In genomic region chr5:40784027-40784653, GRCh38 we compare ENCODE assay signal across 24 cellular contexts. TPM values are rescaled to one million over a fixed set of nuclear protein-coding genes. Genes with fewer than 3 reads are reported as not detected.
DNase-seq lines count a peak whose midpoint lies in the region; ATAC-seq, FAIRE-seq and TF ChIP-seq lines count a peak whose summit lies in the region.
"Had no signal": no experiment of that assay in that cellular context is flagged by ENCODE, and none has a peak within 500 bp of the region (broad histone marks: within the 10 kb centered on the region; RNA-seq: fewer than 3 reads in every experiment).

No MANE protein-coding gene starts in this region.

- peak overlapping the region; percentile 61 for H3K27ac ChIP-seq in colonic mucosa
- H3K27ac ChIP-seq in kidney (ENCODE audit: low read depth in 2 of 2, low read length in 2 of 2) = no peak overlapping the region
- H3K27ac ChIP-seq: dorsolateral prefrontal cortex, foreskin keratinocyte, thyroid gland had no signal

- ATAC-seq in HG03342 (IDR thresholded peaks at IDR 0.05; ENCODE audit: unreplicated experiment) (no peak), HG03196 (IDR thresholded peaks at IDR 0.05; ENCODE audit: unreplicated experiment) (no peak)
- ATAC-seq: foreskin keratinocyte; naive thymus-derived CD8-positive, alpha-beta T cell had no signal

- H3K4me3 Mint-ChIP-seq in nephron = peak overlapping the region in 2 of 3 experiments; percentile 2 to 3
- H3K4me3 Mint-ChIP-seq: activated CD4-positive, alpha-beta T cell treated with anti-CD3 and anti-CD28 coated beads, Interleukin-2, amount 10 ng/mL, durations not matched to agents 7 days and 5 days had no signal

- H3K36me3 ChIP-seq in colonic mucosa (no peaks in the 10 kb centered on the region), kidney (ENCODE audit: control insufficient read depth in 1 of 2, insufficient read depth in 2 of 2, low read length in 2 of 2) (peaks cover 0 to 2% of the 10 kb centered on the region in 2 donors)
- H3K36me3 ChIP-seq: thyroid gland had no signal

- H3K4me1 Mint-ChIP-seq in nephron = no peaks in the 10 kb centered on the region

- peaks cover 14% of the 10 kb centered on the region for H3K9me3 Mint-ChIP-seq in nephron
- H3K9me3 Mint-ChIP-seq: naive thymus-derived CD8-positive, alpha-beta T cell had no signal

- peaks cover 32% of the 10 kb centered on the region for H3K36me3 Mint-ChIP-seq in nephron (ENCODE audit: low read depth)

- H3K4me3 ChIP-seq in colonic mucosa (no peak overlapping the region), kidney (ENCODE audit: low read length in 2 of 2) (no peak overlapping the region)
- H3K4me3 ChIP-seq: dorsolateral prefrontal cortex, thyroid gland had no signal

- H3K9ac ChIP-seq in colonic mucosa (ENCODE audit: low read depth in 2 of 2, low read length in 2 of 2) (no peak overlapping the region), kidney (ENCODE audit: low read length in 2 of 2) (no peak overlapping the region)

- H3K27me3 ChIP-seq in colonic mucosa = no peaks in the 10 kb centered on the region
- H3K27me3 ChIP-seq: dorsolateral prefrontal cortex, foreskin keratinocyte, thyroid gland had no signal

- H3K27ac Mint-ChIP-seq in nephron = peak overlapping the region; percentile 14 to 86 (median 72)
- H3K27ac Mint-ChIP-seq: activated CD4-positive, alpha-beta T cell treated with anti-CD3 and anti-CD28 coated beads, Interleukin-2, amount 10 ng/mL, durations not matched to agents 7 days and 5 days had no signal

- DNase-seq in Caki2 (ENCODE audit: low read depth) (peak; percentile 21), HT-29 (ENCODE audit: low spot score) (peak; percentile 86), colonic mucosa (peak; percentile 42), OCI-M2 (lab: John Stamatoyannopoulos, UW; ENCODE audit: unreplicated experiment) (no peak), kidney (no peak)
- DNase-seq: activated CD4-positive, alpha-beta T cell treated with anti-CD3 and anti-CD28 coated beads, Interleukin-2, amount 10 ng/mL, durations not matched to agents 7 days and 5 days; activated gamma-delta T cell; amniotic stem cell; CD8-positive, alpha-beta memory T cell; dorsolateral prefrontal cortex; erythroblast; foreskin keratinocyte; hypothalamus; islet precursor cell; mesendoderm; naive thymus-derived CD8-positive, alpha-beta T cell; NCI-H1105; NCI-H510A treated with DMSO at 0.1 percent for 48 hours; stimulated activated CD4-positive, alpha-beta T cell treated with anti-CD3 and anti-CD28 coated beads, Interleukin-2, amount 100 ng/mL, for 24 hours; stimulated activated naive CD4-positive, alpha-beta T cell treated with Interleukin-2 at 50 U/mL for 16 hours; thyroid gland had no signal

- TF ChIP-seq CTCF in colonic mucosa (IDR thresholded peaks at IDR 0.05) = no peak
- no peak for TF ChIP-seq CTCF in nephron (IDR thresholded peaks at IDR 0.05; ENCODE audit: unreplicated experiment in 3 of 3)
- no peak for TF ChIP-seq CTCF in kidney (IDR thresholded peaks at IDR 0.05; ENCODE audit: borderline replicate concordance, extremely low read depth, insufficient read depth)

- H3K9me3 ChIP-seq in colonic mucosa (no peaks in the 10 kb centered on the region), kidney (ENCODE audit: control insufficient read depth in 1 of 2, low read length in 2 of 2) (no peaks in the 10 kb centered on the region)
- H3K9me3 ChIP-seq: thyroid gland had no signal

- H3K4me1 ChIP-seq in colonic mucosa (peaks cover 14% of the 10 kb centered on the region), kidney (ENCODE audit: control insufficient read depth in 1 of 2, insufficient read depth in 1 of 2, low read depth in 1 of 2, low read length in 2 of 2) (peaks cover 0 to 18% of the 10 kb centered on the region in 2 donors)

- FAIRE-seq in kidney (lab: Jason Lieb, UNC) = no peak

- no peaks in the 10 kb centered on the region for H3K27me3 Mint-ChIP-seq in nephron (ENCODE audit: low read depth)
- H3K27me3 Mint-ChIP-seq: activated CD4-positive, alpha-beta T cell treated with anti-CD3 and anti-CD28 coated beads, Interleukin-2, amount 10 ng/mL, durations not matched to agents 7 days and 5 days; CD8-positive, alpha-beta memory T cell; naive thymus-derived CD8-positive, alpha-beta T cell had no signal

- in situ Hi-C loops in Caki2 (cut with HindIII; ENCODE audit: low pct_unique_long_range_greater_than_20kb, low sequenced_read_pairs) = no loop called here

- intact Hi-C loops in colonic mucosa (cut with DNase I) (no loop called here), kidney (cut with DNase I) (no loop called here)

RNA-seq across cellular contexts. Expression of gene PRKAA1, which starts 14.0 kb away (rescaled TPM):
- 19.8 and 83.2 TPM in 2 replicates for total RNA-seq in Caki2 (2014; rRNA removed; shearing (Covaris generic); ENCODE audit: low replicate concordance)
- 81.0 and 81.4 TPM in 2 replicates for total RNA-seq in HT-29 (2014; rRNA removed; shearing (Covaris generic))
- total RNA-seq in colonic mucosa (100 to 1,000 TPM in 1 of 2 donors, 10 to 100 TPM in 1; 77.4 to 118 TPM), kidney (104 TPM)
- polyA plus RNA-seq in kidney (ENCODE audit: insufficient read depth, low read depth, low replicate concordance) = 17.4 TPM

RNA-seq across cellular contexts. Expression of gene TTC33, which starts 28.4 kb away (rescaled TPM):
- total RNA-seq in Caki2 (2014; rRNA removed; shearing (Covaris generic); ENCODE audit: low replicate concordance) = 8.8 and 9.4 TPM in 2 replicates
- 3.0 and 3.5 TPM in 2 replicates for total RNA-seq in HT-29 (2014; rRNA removed; shearing (Covaris generic))
- total RNA-seq in colonic mucosa = 10 to 100 TPM; 10.6 to 19.8 TPM
- total RNA-seq in kidney = 20.1 TPM
- 7.1 TPM for polyA plus RNA-seq in kidney (ENCODE audit: insufficient read depth, low read depth, low replicate concordance)

RNA-seq across cellular contexts. Expression of gene RPL37, which starts 50.9 kb away (rescaled TPM):
- 118 and 170 TPM in 2 replicates for total RNA-seq in Caki2 (2014; rRNA removed; shearing (Covaris generic); ENCODE audit: low replicate concordance)
- total RNA-seq in HT-29 (2014; rRNA removed; shearing (Covaris generic)) = 2,122 and 2,883 TPM in 2 replicates
- total RNA-seq in colonic mucosa (100 to 1,000 TPM; 867 to 934 TPM), kidney (919 TPM)
- 2,564 TPM for polyA plus RNA-seq in kidney (ENCODE audit: insufficient read depth, low read depth, low replicate concordance)

RNA-seq across cellular contexts. Expression of gene CARD6, which starts 57.0 kb away (rescaled TPM):
- 0.06 TPM in 1 of 2 replicates, not detected in the other for total RNA-seq in Caki2 (2014; rRNA removed; shearing (Covaris generic); ENCODE audit: low replicate concordance)
- total RNA-seq in HT-29 (2014; rRNA removed; shearing (Covaris generic)) = 1.2 and 1.3 TPM in 2 replicates
- 1 to 10 TPM; 1.3 to 2.5 TPM for total RNA-seq in colonic mucosa
- 17.9 TPM for total RNA-seq in kidney
- 3.0 TPM for polyA plus RNA-seq in kidney (ENCODE audit: insufficient read depth, low read depth, low replicate concordance)

Comparison
In these comparisons a context has a peak if more than half of its experiments do, and no peak if none do; other contexts are left out.
1. DNase-seq: peak in Caki2 (single experiment), HT-29 (single experiment) and colonic mucosa (single experiment); none in OCI-M2 (single experiment) and kidney (single experiment).